Comparison of ENCODE assay signal across 8 cellular contexts in genomic region chr19:38264486-38265212, GRCh38. TPM values are rescaled to one million over a fixed set of nuclear protein-coding genes. Genes with fewer than 3 reads are reported as not detected.
DNase-seq lines count a peak whose midpoint lies in the region; ATAC-seq and TF ChIP-seq lines count a peak whose summit lies in the region.

SPINT2 (plus strand) TSS chr19:38264573; CDS start chr19:38264893, 320 bp downstream.

- H3K4me3 ChIP-seq in dorsolateral prefrontal cortex: peak within 1 kb of the TSS; percentile 45 to 86 (median 71)

- H3K27me3 Mint-ChIP-seq in memory B cell: no peaks in the 10 kb centered on the region

- H3K36me3 Mint-ChIP-seq in memory B cell: no peaks in the 10 kb centered on the region

- peak within 1 kb of the TSS; percentile 78 for H3K9ac ChIP-seq in ES-I3 (ENCODE audit: low read depth, low read length)

- H3K27ac Mint-ChIP-seq in memory B cell: peak within 1 kb of the TSS; percentile 93

- peak within 1 kb of the TSS; percentile 7 to 98 (median 89) for H3K27ac ChIP-seq in dorsolateral prefrontal cortex

- no peaks in the 10 kb centered on the region for H3K9me3 ChIP-seq in ES-I3 (ENCODE audit: control insufficient read depth, insufficient read depth, low read length)

- intact Hi-C loops in dorsolateral prefrontal cortex (cut with DNase I): loop anchor here in 1 of 2 donors (5.0 kb wide), 1 partner anchor 53 kb away; the partner anchor contains the start of genes KCNK6 and YIF1B

- peak; percentile 41 for ATAC-seq in HG03354 (IDR thresholded peaks at IDR 0.05; ENCODE audit: poor library complexity, severe bottlenecking, unreplicated experiment)
- ATAC-seq in memory B cell (ENCODE audit: low read depth): peak; percentile 38
- ATAC-seq in stimulated activated naive CD8-positive, alpha-beta T cell treated with anti-CD3 and anti-CD28 coated beads, Interleukin-15, Interleukin-2, amounts not matched to agents 100 U/mL and 50 U/mL, for 24 hours: peak; percentile 10
- no peak for ATAC-seq in HG02763 (IDR thresholded peaks at IDR 0.05; ENCODE audit: unreplicated experiment)
- ATAC-seq in GM19023 (IDR thresholded peaks at IDR 0.05; ENCODE audit: unreplicated experiment): no peak

- no peaks in the 10 kb centered on the region; the same call in 1 of the 2 replicates for H3K36me3 ChIP-seq in ES-I3 (ENCODE audit: insufficient read depth, low read length)

- H3K4me1 Mint-ChIP-seq in memory B cell: peaks cover 35% of the 10 kb centered on the region

- DNase-seq in T-helper 9 cell: peak; percentile 21
- DNase-seq in dorsolateral prefrontal cortex: peak in 5 of 10 donors; percentile 24 to 54 (median 50)
- DNase-seq in memory B cell (ENCODE audit: low spot score in 2 of 2): no peak
- DNase-seq in stimulated activated naive CD8-positive, alpha-beta T cell treated with anti-CD3 and anti-CD28 coated beads, Interleukin-15, Interleukin-2, amounts not matched to agents 100 U/mL and 50 U/mL, for 24 hours: peak; percentile 64

- H3K9me3 Mint-ChIP-seq in memory B cell: no peaks in the 10 kb centered on the region

- no peak for TF ChIP-seq CTCF in dorsolateral prefrontal cortex (IDR thresholded peaks at IDR 0.05 in 54 of 56, conservative IDR thresholded peaks at IDR 0.05 in 2 of 56; ENCODE audit: low read depth in 1 of 56, partially characterized antibody in 56 of 56)

- H3K4me3 Mint-ChIP-seq in memory B cell: peak within 1 kb of the TSS; percentile 82

- no peaks in the 10 kb centered on the region for H3K27me3 ChIP-seq in dorsolateral prefrontal cortex

- H3K4me1 ChIP-seq in ES-I3 (ENCODE audit: insufficient read depth, low read length): peaks cover 35% of the 10 kb centered on the region

RNA-seq across cellular contexts. Expression of gene SPINT2, which starts in this region (rescaled TPM):
- total RNA-seq in dorsolateral prefrontal cortex: 100 to 1,000 TPM in 44 of 120 experiments, 10 to 100 TPM in 76; 41.9 to 135 (median 92.4) TPM

Comparison
In these comparisons a context has a peak if more than half of its experiments do, and no peak if none do; other contexts are left out.
1. ATAC-seq: peak in HG03354 (single experiment), memory B cell (single experiment) and stimulated activated naive CD8-positive, alpha-beta T cell treated with anti-CD3 and anti-CD28 coated beads, Interleukin-15, Interleukin-2, amounts not matched to agents 100 U/mL and 50 U/mL, for 24 hours (single experiment); none in HG02763 (single experiment) and GM19023 (single experiment).
2. DNase-seq: peak in T-helper 9 cell (single experiment) and stimulated activated naive CD8-positive, alpha-beta T cell treated with anti-CD3 and anti-CD28 coated beads, Interleukin-15, Interleukin-2, amounts not matched to agents 100 U/mL and 50 U/mL, for 24 hours (single experiment); none in memory B cell (0 of 2).